ENCODE assay signal across 19 cellular contexts in genomic region chr10:69685426-69685801, GRCh38. TPM values are rescaled to one million over a fixed set of nuclear protein-coding genes. Genes with fewer than 3 reads are reported as not detected.
DNase-seq lines count a peak whose midpoint lies in the region; ATAC-seq and TF ChIP-seq lines count a peak whose summit lies in the region.
"Had no signal": no experiment of that assay in that cellular context is flagged by ENCODE, and none has a peak within 500 bp of the region (broad histone marks: within the 10 kb centered on the region; RNA-seq: fewer than 3 reads in every experiment).

No MANE protein-coding gene starts in this region.

- H3K36me3 ChIP-seq in thyroid gland: no peaks in the 10 kb centered on the region
- no peaks in the 10 kb centered on the region for H3K36me3 ChIP-seq in CD8-positive, alpha-beta T cell (ENCODE audit: insufficient read depth, low read length)
- H3K36me3 ChIP-seq: cardiac muscle cell, ovary had no signal

- POLR2A ChIA-PET in CD8-positive, alpha-beta T cell (lab: Charles Lee): no interaction called here

- WGBS in thyroid gland, 2 donors: 34 to 37% methylated on average over 5 of the region's 5 CpGs

- H3K36me3 Mint-ChIP-seq in nephron (ENCODE audit: low read depth): no peaks in the 10 kb centered on the region
- H3K36me3 Mint-ChIP-seq in CD8-positive, alpha-beta T cell: no peaks in the 10 kb centered on the region
- H3K36me3 Mint-ChIP-seq: naive B cell had no signal

- H3K9me3 Mint-ChIP-seq in nephron: no peaks in the 10 kb centered on the region
- H3K9me3 Mint-ChIP-seq in CD8-positive, alpha-beta T cell: no peaks in the 10 kb centered on the region
- H3K9me3 Mint-ChIP-seq: activated T-helper 17 cell treated with anti-CD3 and anti-CD28 coated beads, Interleukin-2, amount 50 U/mL, for 72 hours; naive B cell had no signal

- H3K4me3 ChIP-seq in thyroid gland (replicated peaks in 1 of 3): no peak overlapping the region
- H3K4me3 ChIP-seq in CD8-positive, alpha-beta T cell (ENCODE audit: low read depth, low read length): no peak overlapping the region
- H3K4me3 ChIP-seq: cardiac muscle cell, GM23248, ovary had no signal

- CTCF ChIA-PET in CD8-positive, alpha-beta T cell (lab: Charles Lee): no interaction called here

- peaks cover 61% of the 10 kb centered on the region for H3K4me1 Mint-ChIP-seq in nephron
- H3K4me1 Mint-ChIP-seq in CD8-positive, alpha-beta T cell (ENCODE audit: low read depth): no peaks in the 10 kb centered on the region
- H3K4me1 Mint-ChIP-seq: activated CD4-positive, alpha-beta T cell treated with anti-CD3 and anti-CD28 coated beads for 36 hours; activated T-helper 17 cell treated with anti-CD3 and anti-CD28 coated beads, Interleukin-2, amount 50 U/mL, for 72 hours; naive B cell had no signal

- no peaks in the 10 kb centered on the region for H3K27me3 ChIP-seq in thyroid gland
- H3K27me3 ChIP-seq in CD8-positive, alpha-beta T cell (ENCODE audit: insufficient read depth, low read length): no peaks in the 10 kb centered on the region
- H3K27me3 ChIP-seq: cardiac muscle cell, ovary had no signal

- TF ChIP-seq POLR2A in thyroid gland (IDR thresholded peaks at IDR 0.05) (no peak), erythroblast (IDR thresholded peaks at IDR 0.05; ENCODE audit: low read length) (no peak)

- H3K27ac ChIP-seq in VCaP: peak overlapping the region; percentile 56
- H3K27ac ChIP-seq in epithelial cell of prostate: peak overlapping the region; percentile 94
- H3K27ac ChIP-seq in thyroid gland: peak overlapping the region; percentile 68 to 76 (median 75)
- H3K27ac ChIP-seq in CD8-positive, alpha-beta T cell (ENCODE audit: low read depth, low read length): no peak overlapping the region
- H3K27ac ChIP-seq: GM23248, ovary had no signal

- H3K4me1 ChIP-seq in thyroid gland: peaks cover 24 to 28% of the 10 kb centered on the region in 2 donors
- no peaks in the 10 kb centered on the region for H3K4me1 ChIP-seq in CD8-positive, alpha-beta T cell (ENCODE audit: insufficient read depth, low read length)

- DNase-seq in epithelial cell of prostate (ENCODE audit: low read depth, low spot score) (no peak), thyroid gland (peak; percentile 54 to 58), GM10266 (ENCODE audit: extremely low spot score) (no peak), erythroblast (lab: John Stamatoyannopoulos, UW) (no peak)
- DNase-seq in CD8-positive, alpha-beta T cell: no peak
- DNase-seq: activated CD4-positive, alpha-beta T cell treated with anti-CD3 and anti-CD28 coated beads for 36 hours; Karpas-422; naive B cell; NCI-H1105; NCI-H526; stimulated activated CD4-positive, alpha-beta T cell treated with anti-CD3 and anti-CD28 coated beads, Interleukin-4, amount 100 ng/mL, for 4 hours had no signal

- intact Hi-C loops in thyroid gland (cut with DNase I): no loop called here
- intact Hi-C loops in CD8-positive, alpha-beta T cell (cut with DNase I, micrococcal nuclease): no loop called here

- ATAC-seq in GM21529 (IDR thresholded peaks at IDR 0.05; ENCODE audit: unreplicated experiment): no peak
- no peak for ATAC-seq in CD8-positive, alpha-beta T cell
- ATAC-seq: activated CD4-positive, alpha-beta T cell treated with anti-CD3 and anti-CD28 coated beads for 36 hours; activated T-helper 17 cell treated with anti-CD3 and anti-CD28 coated beads, Interleukin-2, amount 50 U/mL, for 72 hours had no signal

- TF ChIP-seq CTCF in VCaP (conservative IDR thresholded peaks at IDR 0.05): no peak
- TF ChIP-seq CTCF in nephron (IDR thresholded peaks at IDR 0.05; ENCODE audit: unreplicated experiment in 3 of 3): no peak
- no peak for TF ChIP-seq CTCF in thyroid gland (IDR thresholded peaks at IDR 0.05)
- TF ChIP-seq CTCF in CD8-positive, alpha-beta T cell (IDR thresholded peaks at IDR 0.05): no peak
- TF ChIP-seq CTCF in GM10266 (IDR thresholded peaks at IDR 0.05; ENCODE audit: control insufficient read depth, insufficient read depth, low read depth, missing control alignments): no peak

- H3K27ac Mint-ChIP-seq in nephron: peak overlapping the region; percentile 83 to 94 (median 94)
- no peak overlapping the region for H3K27ac Mint-ChIP-seq in CD8-positive, alpha-beta T cell
- H3K27ac Mint-ChIP-seq: activated CD4-positive, alpha-beta T cell treated with anti-CD3 and anti-CD28 coated beads for 36 hours; activated T-helper 17 cell treated with anti-CD3 and anti-CD28 coated beads, Interleukin-2, amount 50 U/mL, for 72 hours; naive B cell had no signal

- H3K4me3 Mint-ChIP-seq in nephron: no peak overlapping the region
- no peak overlapping the region for H3K4me3 Mint-ChIP-seq in CD8-positive, alpha-beta T cell
- H3K4me3 Mint-ChIP-seq: activated CD4-positive, alpha-beta T cell treated with anti-CD3 and anti-CD28 coated beads for 36 hours; activated T-helper 17 cell treated with anti-CD3 and anti-CD28 coated beads, Interleukin-2, amount 50 U/mL, for 72 hours; naive B cell had no signal

- no peaks in the 10 kb centered on the region for H3K9me3 ChIP-seq in thyroid gland
- no peaks in the 10 kb centered on the region for H3K9me3 ChIP-seq in CD8-positive, alpha-beta T cell (ENCODE audit: low read length)
- H3K9me3 ChIP-seq: ovary had no signal

- peaks cover 9% of the 10 kb centered on the region for H3K27me3 Mint-ChIP-seq in nephron (ENCODE audit: low read depth)
- H3K27me3 Mint-ChIP-seq in CD8-positive, alpha-beta T cell (ENCODE audit: low read depth): peaks cover 13% of the 10 kb centered on the region

RNA-seq across cellular contexts. Expression of gene FAM241B, which starts 55.4 kb away (rescaled TPM):
- 1 to 10 TPM; 2.1 to 7.2 (median 4.6) TPM for total RNA-seq in thyroid gland
- 1 to 10 TPM; 7.4 to 9.1 TPM for total RNA-seq in CD8-positive, alpha-beta T cell
- total RNA-seq: GM23248, skeletal muscle tissue had no signal

Comparison
In these comparisons a context has a peak if more than half of its experiments do, and no peak if none do; other contexts are left out.
1. DNase-seq: peak in thyroid gland (2 of 2); none in epithelial cell of prostate (single experiment), CD8-positive, alpha-beta T cell (0 of 7), GM10266 (single experiment) and erythroblast (0 of 2).